8 cellular contexts compared by ENCODE assay signal in the genomic region with DNA sequence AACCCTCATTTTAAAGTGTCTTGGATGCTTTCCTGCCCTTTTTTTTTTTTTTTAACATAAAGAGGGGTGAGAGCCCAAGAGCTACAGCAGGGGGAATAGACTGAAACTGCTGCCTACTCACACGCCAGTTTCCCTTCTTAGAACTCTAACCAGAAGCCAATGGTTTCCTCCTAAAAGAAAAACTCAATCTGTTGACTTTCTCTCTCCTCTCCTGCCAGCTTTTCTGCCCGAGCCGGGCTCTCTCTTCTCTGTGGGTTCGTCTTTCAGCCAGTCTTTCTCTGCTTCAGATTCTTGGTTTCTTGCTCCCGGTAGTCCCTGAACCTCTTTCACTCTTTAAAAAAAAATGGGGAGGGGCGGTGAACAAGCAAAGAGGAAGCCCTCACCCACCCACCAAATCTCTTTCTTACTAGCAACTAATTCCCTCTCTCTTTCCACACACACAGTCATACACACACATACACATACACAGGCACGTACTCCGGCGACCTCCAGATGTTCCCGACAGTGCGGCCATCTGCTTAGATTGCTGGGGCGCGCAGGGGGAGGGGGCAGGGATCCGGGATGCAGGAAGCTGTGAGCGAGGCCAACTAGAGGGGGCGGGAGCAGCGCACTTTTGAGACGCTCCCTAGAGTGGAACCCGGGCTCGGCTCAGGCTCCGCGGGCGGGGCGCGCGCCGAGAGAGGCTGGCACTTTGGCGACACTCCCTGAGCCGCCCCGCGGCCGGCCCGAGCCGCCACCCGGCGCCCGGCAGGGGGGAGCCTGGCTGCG. TPM values are rescaled to one million over a fixed set of nuclear protein-coding genes. Genes with fewer than 3 reads are reported as not detected.
A peak's percentile ranks its signal among the peaks of the same experiment; 100 is the strongest.
DNase-seq lines count a peak whose midpoint lies in the region; ATAC-seq and TF ChIP-seq lines count a peak whose summit lies in the region.

No MANE protein-coding gene starts in this region.

- H3K79me1 ChIP-seq in IMR-90 (ENCODE audit: low read depth in 1 of 2, low read length in 2 of 2), result peaks cover 14 to 41% of the 10 kb centered on the region in 2 experiments; a peak in 3 of 4 replicates

- peaks cover 33% of the 10 kb centered on the region for H4K20me1 ChIP-seq in IMR-90 (ENCODE audit: insufficient read depth, low read length)
- H4K20me1 ChIP-seq in OCI-LY3 (ENCODE audit: insufficient read depth, low read length), result no peaks in the 10 kb centered on the region

- H3K9ac ChIP-seq in IMR-90 (ENCODE audit: low read depth, low read length), result peak overlapping the region; percentile 92
- H3K9ac ChIP-seq in OCI-LY3 (ENCODE audit: low read length), result peak overlapping the region; percentile 82

- H3K4me1 ChIP-seq in IMR-90 (ENCODE audit: control insufficient read depth, insufficient read depth, low read length) (peaks cover 24% of the 10 kb centered on the region), OCI-LY3 (ENCODE audit: low read length) (peaks cover 8% of the 10 kb centered on the region), heart right ventricle (peaks cover 0 to 74% (median 45%) of the 10 kb centered on the region in 9 donors), ovary (ENCODE audit: insufficient read depth) (peaks cover 15% of the 10 kb centered on the region)

- ATAC-seq in IMR-90 (ENCODE audit: low read depth), result peak; percentile 87
- ATAC-seq in heart right ventricle, result peak; percentile 69 to 86 (median 80)
- ATAC-seq in HG03108 (IDR thresholded peaks at IDR 0.05; ENCODE audit: unreplicated experiment), result no peak
- no peak for ATAC-seq in GM21515 (IDR thresholded peaks at IDR 0.05; ENCODE audit: unreplicated experiment)

- CTCF ChIA-PET in IMR-90 (lab: Yijun Ruan, JAX), result interaction anchor here (0.7 to 1.5 kb wide), 2 partner anchors 60 to 137 kb away, joined by 3 to 4 read pairs; no protein-coding TSS in a partner anchor

- H3K18ac ChIP-seq in IMR-90 (ENCODE audit: low read depth, low read length), result peak overlapping the region; percentile 83

- H3K9me3 ChIP-seq in IMR-90 (ENCODE audit: control insufficient read depth, insufficient read depth, low read length) (no peaks in the 10 kb centered on the region), OCI-LY3 (ENCODE audit: insufficient read depth, low read length) (no peaks in the 10 kb centered on the region), heart right ventricle (peaks cover 0 to 1% (median 0%) of the 10 kb centered on the region in 11 donors), ovary (no peaks in the 10 kb centered on the region)

- H2AK9ac ChIP-seq in IMR-90 (replicated peaks; ENCODE audit: low read depth, low read length, poor library complexity), result peak overlapping the region; percentile 32

- peak; percentile 29; the same call in 1 of the 2 replicates for TF ChIP-seq RAD21 in IMR-90 (IDR thresholded peaks at IDR 0.05; ENCODE audit: low read length)

- peaks cover 11% of the 10 kb centered on the region for H3K9me1 ChIP-seq in IMR-90 (ENCODE audit: insufficient read depth, low read length)

- H3K4me3 ChIP-seq in IMR-90 (ENCODE audit: insufficient read depth, low read depth, low read length) (peak overlapping the region; percentile 92), OCI-LY3 (ENCODE audit: low read length) (peak overlapping the region; percentile 95), heart right ventricle (peak overlapping the region; percentile 73 to 96 (median 88)), ovary (peak overlapping the region; percentile 94)

- peak overlapping the region; percentile 88 for H2AFZ ChIP-seq in IMR-90 (replicated peaks; ENCODE audit: low read length, poor library complexity)
- peak overlapping the region; percentile 96 for H2AFZ ChIP-seq in OCI-LY3 (ENCODE audit: low read depth, low read length)

- H2AK5ac ChIP-seq in IMR-90 (ENCODE audit: low read depth, low read length), result no peak overlapping the region; the same call in 1 of the 2 replicates

- intact Hi-C loops in IMR-90 (cut with micrococcal nuclease), result loop anchor here (1.0 kb wide), 1 partner anchor 12 kb away; no protein-coding TSS in a partner anchor
- intact Hi-C loops in heart right ventricle (cut with DNase I), result no loop called here
- intact Hi-C loops in ovary (cut with DNase I), result loop anchor here in 1 of 4 donors (5.0 kb wide), 1 partner anchor 45 kb away; no protein-coding TSS in a partner anchor

- 2% methylated on average over 10 of the region's 38 CpGs; no CpG with 5 or more reads in 1 of the 2 experiments for WGBS in IMR-90 (ENCODE audit: extremely low coverage in 2 of 2, insufficient read length in 1 of 2), 2 experiments
- 2 to 3% methylated on average over 34 to 38 of the region's 38 CpGs for WGBS in heart right ventricle, 2 donors
- 0 to 1% (median 0%) methylated on average over 27 to 38 of the region's 38 CpGs for WGBS in ovary, 3 donors

- POLR2A ChIA-PET in IMR-90 (lab: Charles Lee; ENCODE audit: unreplicated experiment), result interaction anchor here (1.5 kb wide), 1 partner anchor 12 kb away, joined by 9 read pairs; no protein-coding TSS in a partner anchor

- BruUV-seq in IMR-90 (replicated peaks; lab: Mats Ljungman, UMichigan), result no TSS peak

- DNase-seq in Daoy (ENCODE audit: low read depth), result peak; percentile 96
- DNase-seq in IMR-90, result peak; percentile 98
- DNase-seq in amniotic stem cell (lab: John Stamatoyannopoulos, UW), result peak; percentile 81
- DNase-seq in heart right ventricle, result peak; percentile 88 to 90
- DNase-seq in ovary, result peak; percentile 89 to 93 (median 92)

- H3K4ac ChIP-seq in IMR-90 (ENCODE audit: low read depth, low read length), result peak overlapping the region; percentile 89

- no peak for TF ChIP-seq EP300 in ovary (IDR thresholded peaks at IDR 0.05)

- peak overlapping the region; percentile 87 for H3K14ac ChIP-seq in IMR-90 (replicated peaks; ENCODE audit: low read depth, low read length)

- H3K4me2 ChIP-seq in IMR-90 (ENCODE audit: low read depth, low read length) (peak overlapping the region; percentile 97), OCI-LY3 (ENCODE audit: low read length) (peak overlapping the region; percentile 91)

- dilution Hi-C loops in IMR-90 (cut with HindIII; ENCODE audit: low sequenced_read_pairs, unreplicated experiment), result no loop called here

- H3K23ac ChIP-seq in IMR-90 (ENCODE audit: low read depth, low read length), result peak overlapping the region; percentile 88

- peak overlapping the region; percentile 91 for H2BK120ac ChIP-seq in IMR-90 (ENCODE audit: low read depth, low read length)

- peaks cover 10% of the 10 kb centered on the region; the same call in 1 of the 2 replicates for H3K27me3 ChIP-seq in IMR-90 (ENCODE audit: control insufficient read depth, insufficient read depth, low read length)
- no peaks in the 10 kb centered on the region for H3K27me3 ChIP-seq in OCI-LY3 (ENCODE audit: low read depth, low read length)
- H3K27me3 ChIP-seq in heart right ventricle, result peaks cover 0 to 50% (median 0%) of the 10 kb centered on the region in 7 donors
- H3K27me3 ChIP-seq in ovary, result no peaks in the 10 kb centered on the region

- TF ChIP-seq POLR2A in IMR-90 (IDR thresholded peaks at IDR 0.05; ENCODE audit: low read depth, low read length) (no peak; the same call in 1 of the 2 replicates), ovary (IDR thresholded peaks at IDR 0.05) (peak; percentile 34)

- peak overlapping the region; percentile 85 for H2BK5ac ChIP-seq in IMR-90 (ENCODE audit: low read depth, low read length, poor library complexity, severe bottlenecking)

- peaks cover 6% of the 10 kb centered on the region; the same call in 1 of the 2 replicates for H3K36me3 ChIP-seq in IMR-90 (ENCODE audit: control insufficient read depth, insufficient read depth, low read length)
- H3K36me3 ChIP-seq in OCI-LY3 (replicated peaks; ENCODE audit: low read depth, low read length), result no peaks in the 10 kb centered on the region
- no peaks in the 10 kb centered on the region for H3K36me3 ChIP-seq in heart right ventricle
- no peaks in the 10 kb centered on the region for H3K36me3 ChIP-seq in ovary

- in situ Hi-C loops in IMR-90 (cut with MboI; ENCODE audit: low sequenced_read_pairs), result no loop called here

- H4K91ac ChIP-seq in IMR-90 (ENCODE audit: insufficient read depth, low read depth, low read length), result peak overlapping the region; percentile 71

- TF ChIP-seq CTCF in IMR-90 (conservative IDR thresholded peaks at IDR 0.05; ENCODE audit: low read depth, low read length) (no peak), OCI-LY3 (IDR thresholded peaks at IDR 0.05; ENCODE audit: low read depth, low read length) (no peak), heart right ventricle (IDR thresholded peaks at IDR 0.05) (no peak), ovary (IDR thresholded peaks at IDR 0.05) (peak in 1 of 3 donors; percentile 20)

- peak overlapping the region; percentile 72; the same call in 2 of the 3 replicates for H2BK15ac ChIP-seq in IMR-90 (ENCODE audit: low read depth, low read length)

- H2BK20ac ChIP-seq in IMR-90 (ENCODE audit: low read depth, low read length), result peak overlapping the region; percentile 75

- H3K79me2 ChIP-seq in OCI-LY3 (ENCODE audit: low read length), result peaks cover 24% of the 10 kb centered on the region

- peak overlapping the region; percentile 40 for H3K56ac ChIP-seq in IMR-90 (ENCODE audit: extremely low read depth, insufficient read depth, low read length)

- H4K8ac ChIP-seq in IMR-90 (ENCODE audit: low read depth in 2 of 2, low read length in 2 of 2), result peak overlapping the region; percentile 56 to 75

- peak overlapping the region; percentile 83 for H4K5ac ChIP-seq in IMR-90 (ENCODE audit: low read depth, low read length)

- H3K27ac ChIP-seq in IMR-90 (ENCODE audit: insufficient read depth, low read length), result peak overlapping the region; percentile 90
- no peak overlapping the region for H3K27ac ChIP-seq in OCI-LY3 (ENCODE audit: low read length)
- peak overlapping the region; percentile 75 to 97 (median 90) for H3K27ac ChIP-seq in heart right ventricle
- peak overlapping the region; percentile 89 to 99 for H3K27ac ChIP-seq in ovary

TF ChIP-seq in IMR-90, 13 proteins besides CTCF, POLR2A, EP300 and RAD21 (continues in another document):
- peak; percentile 8; the same call in 1 of the 2 replicates for TF ChIP-seq NFE2L2 (IDR thresholded peaks at IDR 0.05; ENCODE audit: low read depth, low read length)
- peak; percentile 28; the same call in 1 of the 2 replicates for TF ChIP-seq SMC3 (IDR thresholded peaks at IDR 0.05; ENCODE audit: low read depth, low read length)
- no peak for TF ChIP-seq CEBPB (IDR thresholded peaks at IDR 0.05; ENCODE audit: low read depth, low read length)
- TF ChIP-seq FOS (IDR thresholded peaks at IDR 0.05; ENCODE audit: low read depth, low read length), result no peak
- peak; percentile 97 for TF ChIP-seq MAZ (IDR thresholded peaks at IDR 0.05; ENCODE audit: borderline replicate concordance, low read depth, low read length)
- TF ChIP-seq RCOR1 (IDR thresholded peaks at IDR 0.05; ENCODE audit: insufficient replicate concordance, low read length), result peak; percentile 91

RNA-seq across cellular contexts. Expression of a gene that starts 0.4 kb away (rescaled TPM):
- total RNA-seq in Daoy (2014; rRNA removed; shearing (Covaris generic)), result 25.1 and 26.3 TPM in 2 replicates
- total RNA-seq in IMR-90 (2012; rRNA removed), result 6.4 and 6.8 TPM in 2 replicates
- 26.6 and 28.7 TPM in 2 replicates for polyA plus RNA-seq in IMR-90 (2012; rRNA removed)
- 13.1 and 43.5 TPM in 2 replicates for polyA plus RNA-seq in IMR-90 (2012; cell fraction: cytosol; rRNA removed)
- polyA plus RNA-seq in IMR-90 (2012; cell fraction: nucleus; rRNA removed; ENCODE audit: low replicate concordance), result 11.3 and 20.6 TPM in 2 replicates
- total RNA-seq in heart right ventricle, result 10 to 100 TPM in 4 of 10 donors, 1 to 10 TPM in 6; 3.0 to 21.9 (median 6.6) TPM
- 10 to 100 TPM in 1 of 2 donors, 1 to 10 TPM in 1; 6.6 to 13.7 TPM for polyA plus RNA-seq in heart right ventricle
- total RNA-seq in ovary, result 100 to 1,000 TPM in 1 of 7 donors, 10 to 100 TPM in 6; 19.2 to 114 (median 67.0) TPM
- polyA plus RNA-seq in ovary, result 10 to 100 TPM; 19.3 to 22.0 TPM

Comparison
In these comparisons a context has a peak if more than half of its experiments do, and no peak if none do; other contexts are left out.
1. ATAC-seq: peak in IMR-90 (single experiment) and heart right ventricle (8 of 8); none in HG03108 (single experiment) and GM21515 (single experiment).
2. Peak in every context shown above with its lines, with median percentiles within 50 percentile points of each other: DNase-seq and H3K4me3 ChIP-seq.